ENCODE assay signal across 1 cellular context in genomic region chr6:137983269-137983668, GRCh38.
TF ChIP-seq lines count a peak whose summit lies in the region.

No MANE protein-coding gene starts in this region.

TF ChIP-seq in IMR-90, 13 proteins besides CTCF, POLR2A, EP300 and RAD21:
- TF ChIP-seq, protein P1, sequence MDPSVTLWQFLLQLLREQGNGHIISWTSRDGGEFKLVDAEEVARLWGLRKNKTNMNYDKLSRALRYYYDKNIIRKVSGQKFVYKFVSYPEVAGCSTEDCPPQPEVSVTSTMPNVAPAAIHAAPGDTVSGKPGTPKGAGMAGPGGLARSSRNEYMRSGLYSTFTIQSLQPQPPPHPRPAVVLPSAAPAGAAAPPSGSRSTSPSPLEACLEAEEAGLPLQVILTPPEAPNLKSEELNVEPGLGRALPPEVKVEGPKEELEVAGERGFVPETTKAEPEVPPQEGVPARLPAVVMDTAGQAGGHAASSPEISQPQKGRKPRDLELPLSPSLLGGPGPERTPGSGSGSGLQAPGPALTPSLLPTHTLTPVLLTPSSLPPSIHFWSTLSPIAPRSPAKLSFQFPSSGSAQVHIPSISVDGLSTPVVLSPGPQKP (IDR thresholded peaks at IDR 0.05; ENCODE audit: borderline replicate concordance, low read depth, low read length): no peak
- TF ChIP-seq FOS (IDR thresholded peaks at IDR 0.05; ENCODE audit: low read depth, low read length) (no peak), MXI1 (IDR thresholded peaks at IDR 0.05; ENCODE audit: borderline replicate concordance, low read depth, low read length) (no peak), NFE2L2 (IDR thresholded peaks at IDR 0.05; ENCODE audit: low read depth, low read length) (no peak), RCOR1 (IDR thresholded peaks at IDR 0.05; ENCODE audit: insufficient replicate concordance, low read length) (no peak), MAZ (IDR thresholded peaks at IDR 0.05; ENCODE audit: borderline replicate concordance, low read depth, low read length) (no peak), CEBPB (IDR thresholded peaks at IDR 0.05; ENCODE audit: low read depth, low read length) (no peak), BHLHE40 (IDR thresholded peaks at IDR 0.05; ENCODE audit: low read depth, low read length) (no peak), RFX5 (IDR thresholded peaks at IDR 0.05; ENCODE audit: low read depth, low read length) (no peak), MAFK (IDR thresholded peaks at IDR 0.05; ENCODE audit: low read depth, low read length) (no peak), CHD1 (IDR thresholded peaks at IDR 0.05; ENCODE audit: low read depth, low read length) (no peak)
- TF ChIP-seq, protein P2, sequence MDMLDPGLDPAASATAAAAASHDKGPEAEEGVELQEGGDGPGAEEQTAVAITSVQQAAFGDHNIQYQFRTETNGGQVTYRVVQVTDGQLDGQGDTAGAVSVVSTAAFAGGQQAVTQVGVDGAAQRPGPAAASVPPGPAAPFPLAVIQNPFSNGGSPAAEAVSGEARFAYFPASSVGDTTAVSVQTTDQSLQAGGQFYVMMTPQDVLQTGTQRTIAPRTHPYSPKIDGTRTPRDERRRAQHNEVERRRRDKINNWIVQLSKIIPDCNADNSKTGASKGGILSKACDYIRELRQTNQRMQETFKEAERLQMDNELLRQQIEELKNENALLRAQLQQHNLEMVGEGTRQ (IDR thresholded peaks at IDR 0.05; ENCODE audit: low read depth, low read length): no peak
